8 cellular contexts compared by ENCODE assay signal in genomic region chr4:51885371-51885770, GRCh38. TPM values are rescaled to one million over a fixed set of nuclear protein-coding genes. Genes with fewer than 3 reads are reported as not detected.
DNase-seq lines count a peak whose midpoint lies in the region; ATAC-seq and TF ChIP-seq lines count a peak whose summit lies in the region.

No MANE protein-coding gene starts in this region.

- H3K27ac Mint-ChIP-seq in activated CD4-positive, alpha-beta memory T cell treated with anti-CD3 and anti-CD28 coated beads, Interleukin-2, amount 10 ng/mL, durations not matched to agents 7 days and 5 days, result no peak overlapping the region

- H3K27me3 Mint-ChIP-seq in activated CD4-positive, alpha-beta memory T cell treated with anti-CD3 and anti-CD28 coated beads, Interleukin-2, amount 10 ng/mL, durations not matched to agents 7 days and 5 days, result no peaks in the 10 kb centered on the region

- intact Hi-C loops in body of pancreas (cut with DNase I), result loop anchor here (10.0 kb wide), 1 partner anchor 139 kb away; the partner anchor contains the start of gene LRRC66

- no peak overlapping the region for H3K27ac ChIP-seq in body of pancreas

- H3K36me3 ChIP-seq in body of pancreas (replicated peaks in 1 of 2; ENCODE audit: insufficient read depth in 1 of 2, low read depth in 2 of 2) (peaks cover 0 to 4% of the 10 kb centered on the region in 2 donors), mucosa of stomach (ENCODE audit: control insufficient read depth, insufficient read depth, low read length) (no peaks in the 10 kb centered on the region)

- CTCF ChIA-PET in activated CD4-positive, alpha-beta memory T cell treated with anti-CD3 and anti-CD28 coated beads, Interleukin-2, amount 10 ng/mL, durations not matched to agents 7 days and 5 days (lab: Charles Lee), result interaction anchor here (1.3 kb wide), 1 partner anchor 10 kb away, joined by 3 read pairs; no protein-coding TSS in a partner anchor

- H3K9me3 Mint-ChIP-seq in activated CD4-positive, alpha-beta memory T cell treated with anti-CD3 and anti-CD28 coated beads, Interleukin-2, amount 10 ng/mL, durations not matched to agents 7 days and 5 days, result no peaks in the 10 kb centered on the region

- peaks cover 11% of the 10 kb centered on the region for H3K36me3 Mint-ChIP-seq in activated CD4-positive, alpha-beta memory T cell treated with anti-CD3 and anti-CD28 coated beads, Interleukin-2, amount 10 ng/mL, durations not matched to agents 7 days and 5 days (ENCODE audit: low read depth)

- TF ChIP-seq POLR2A in body of pancreas (IDR thresholded peaks at IDR 0.05), result no peak

- POLR2A ChIA-PET in activated CD4-positive, alpha-beta memory T cell treated with anti-CD3 and anti-CD28 coated beads, Interleukin-2, amount 10 ng/mL, durations not matched to agents 7 days and 5 days (lab: Charles Lee), result no interaction called here

- DNase-seq in ACHN (peak; percentile 41), HuH-7 (ENCODE audit: low spot score) (peak; percentile 78), body of pancreas (no peak), KG1 (lab: John Stamatoyannopoulos, UW) (no peak)
- DNase-seq in activated CD4-positive, alpha-beta memory T cell treated with anti-CD3 and anti-CD28 coated beads, Interleukin-2, amount 10 ng/mL, durations not matched to agents 7 days and 5 days, result no peak
- no peak for DNase-seq in NK-92 treated with Interleukin-12 subunit alpha and Interleukin-12 subunit beta, amount 100 ng/mL, for 24 hours (lab: John Stamatoyannopoulos, UW)

- H3K4me1 Mint-ChIP-seq in activated CD4-positive, alpha-beta memory T cell treated with anti-CD3 and anti-CD28 coated beads, Interleukin-2, amount 10 ng/mL, durations not matched to agents 7 days and 5 days, result peaks cover 2% of the 10 kb centered on the region

- no peak overlapping the region for H3K4me3 Mint-ChIP-seq in activated CD4-positive, alpha-beta memory T cell treated with anti-CD3 and anti-CD28 coated beads, Interleukin-2, amount 10 ng/mL, durations not matched to agents 7 days and 5 days

- H3K9me3 ChIP-seq in body of pancreas, result no peaks in the 10 kb centered on the region
- H3K9me3 ChIP-seq in mucosa of stomach (ENCODE audit: control insufficient read depth, low read length), result no peaks in the 10 kb centered on the region

- WGBS in body of pancreas, 2 donors, result 61 to 68% methylated on average over 5 of the region's 5 CpGs

- in situ Hi-C loops in ACHN (cut with HindIII; ENCODE audit: low pct_ligation_motif_present, low pct_unique_long_range_greater_than_20kb, low sequenced_read_pairs), result no loop called here

- H3K4me3 ChIP-seq in body of pancreas, result no peak overlapping the region
- no peak overlapping the region for H3K4me3 ChIP-seq in mucosa of stomach (ENCODE audit: low read length)

- H3K9ac ChIP-seq in mucosa of stomach (ENCODE audit: low read length), result peak overlapping the region; percentile 17

- peak; percentile 78 for ATAC-seq in GM18498 (IDR thresholded peaks at IDR 0.05; ENCODE audit: unreplicated experiment)
- ATAC-seq in body of pancreas, result peak; percentile 33

- H3K27me3 ChIP-seq in body of pancreas (no peaks in the 10 kb centered on the region), mucosa of stomach (ENCODE audit: control insufficient read depth, insufficient read depth, low read length) (no peaks in the 10 kb centered on the region)

- H3K4me1 ChIP-seq in body of pancreas, result no peaks in the 10 kb centered on the region
- no peaks in the 10 kb centered on the region for H3K4me1 ChIP-seq in mucosa of stomach (ENCODE audit: control insufficient read depth, insufficient read depth, low read length)

- TF ChIP-seq CTCF in body of pancreas (IDR thresholded peaks at IDR 0.05), result peak in 6 of 7 experiments; percentile 9 to 61 (median 42)

RNA-seq across cellular contexts. Expression of gene DCUN1D4, which starts 42.4 kb away (rescaled TPM):
- 10 to 100 TPM; 26.7 to 38.7 TPM for total RNA-seq in body of pancreas
- total RNA-seq in activated CD4-positive, alpha-beta memory T cell treated with anti-CD3 and anti-CD28 coated beads, Interleukin-2, amount 10 ng/mL, durations not matched to agents 7 days and 5 days, result 10 to 100 TPM; 28.9 TPM

Comparison
In these comparisons a context has a peak if more than half of its experiments do, and no peak if none do; other contexts are left out.
1. DNase-seq: peak in ACHN (single experiment) and HuH-7 (single experiment); none in body of pancreas (0 of 4), activated CD4-positive, alpha-beta memory T cell treated with anti-CD3 and anti-CD28 coated beads, Interleukin-2, amount 10 ng/mL, durations not matched to agents 7 days and 5 days (single experiment), KG1 (single experiment) and NK-92 treated with Interleukin-12 subunit alpha and Interleukin-12 subunit beta, amount 100 ng/mL, for 24 hours (single experiment).